Comparison of ENCODE assay signal across 12 cellular contexts in the genomic region with DNA sequence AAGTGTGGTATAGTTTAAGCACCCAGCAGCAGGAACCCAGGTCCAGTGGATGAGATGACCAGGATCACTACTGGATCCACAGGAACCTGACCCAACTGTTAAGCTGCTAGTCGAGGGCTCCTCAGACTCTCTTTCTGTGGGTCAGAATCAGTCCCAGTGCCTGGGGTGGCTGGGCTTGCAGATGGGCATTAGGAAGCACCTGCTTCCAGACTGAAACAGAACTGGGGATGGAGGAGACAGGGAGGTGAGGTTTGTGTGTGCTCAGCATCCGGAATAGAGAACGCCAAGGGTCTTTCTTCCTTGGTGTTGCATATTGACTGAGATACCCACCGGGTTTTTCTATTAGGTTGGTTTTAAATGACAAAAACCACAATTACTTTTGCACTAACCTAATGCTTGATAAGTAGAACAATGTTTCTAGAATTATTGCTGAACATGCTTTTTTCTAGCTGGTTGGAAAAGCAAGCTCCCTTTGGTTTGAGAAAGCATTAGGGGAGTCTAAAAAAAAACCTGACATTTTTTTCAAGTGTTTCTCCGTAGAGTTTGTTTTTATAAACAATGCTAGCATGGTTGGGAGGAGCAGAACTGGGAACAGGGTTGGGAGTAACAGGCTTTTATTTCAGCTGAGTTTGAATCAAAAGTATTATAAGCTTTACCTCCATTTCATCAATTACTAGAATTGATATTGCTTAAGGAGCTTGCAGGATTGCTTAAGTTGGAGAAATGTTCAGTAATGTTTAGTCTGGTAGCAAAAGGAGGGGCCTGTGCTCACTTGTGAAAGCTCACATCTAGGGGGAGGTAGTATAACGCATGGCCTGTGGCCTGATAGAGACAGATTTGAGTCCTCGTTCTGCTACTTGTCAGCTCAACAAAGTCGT. TPM values are rescaled to one million over a fixed set of nuclear protein-coding genes. Genes with fewer than 3 reads are reported as not detected.
DNase-seq lines count a peak whose midpoint lies in the region; ATAC-seq, FAIRE-seq and TF ChIP-seq lines count a peak whose summit lies in the region.
"Had no signal": no experiment of that assay in that cellular context is flagged by ENCODE, and none has a peak within 500 bp of the region (broad histone marks: within the 10 kb centered on the region; RNA-seq: fewer than 3 reads in every experiment).

No MANE protein-coding gene starts in this region.

- H3K36me3 ChIP-seq in mucosa of descending colon (ENCODE audit: low read depth): no peaks in the 10 kb centered on the region
- H3K36me3 ChIP-seq: ovary, vagina had no signal

- no peaks in the 10 kb centered on the region for H3K9me3 ChIP-seq in mucosa of descending colon
- H3K9me3 ChIP-seq: ovary, vagina had no signal

- peak; percentile 3 for TF ChIP-seq CTCF in GM10266 (IDR thresholded peaks at IDR 0.05; ENCODE audit: control insufficient read depth, insufficient read depth, low read depth, missing control alignments)
- no peak for TF ChIP-seq CTCF in fibroblast of villous mesenchyme (IDR thresholded peaks at IDR 0.05; ENCODE audit: insufficient read depth, low read depth, low read length)
- no peak for TF ChIP-seq CTCF in D721Med (IDR thresholded peaks at IDR 0.05; ENCODE audit: insufficient read depth, missing control alignments)
- TF ChIP-seq CTCF in mucosa of descending colon (IDR thresholded peaks at IDR 0.05): no peak

- intact Hi-C loops in sciatic nerve (cut with DNase I): no loop called here
- intact Hi-C loops in mucosa of descending colon (cut with DNase I, micrococcal nuclease): no loop called here

- FAIRE-seq in D721Med (lab: Jason Lieb, UNC): no peak

- H3K4me3 ChIP-seq in fibroblast of villous mesenchyme (ENCODE audit: low read depth, low read length) (no peak overlapping the region), mucosa of descending colon (no peak overlapping the region)
- H3K4me3 ChIP-seq: ovary, vagina had no signal

- no peak for DNase-seq in GM10266 (ENCODE audit: extremely low spot score)
- DNase-seq in NOMO-1 treated with DMSO at 0.1 percent for 48 hours (lab: John Stamatoyannopoulos, UW; ENCODE audit: unreplicated experiment): peak; percentile 83
- peak; percentile 71 for DNase-seq in fibroblast of villous mesenchyme (ENCODE audit: low read depth)
- DNase-seq in sciatic nerve (ENCODE audit: low spot score): no peak
- DNase-seq in DMS 273 (lab: John Stamatoyannopoulos, UW; ENCODE audit: unreplicated experiment): no peak
- no peak for DNase-seq in D721Med (ENCODE audit: insufficient read length, low spot score)
- DNase-seq in mucosa of descending colon: no peak
- DNase-seq: activated CD4-positive, alpha-beta T cell treated with anti-CD3 and anti-CD28 coated beads, Interleukin-2, amount 50 U/mL, for 1 hour; CD4-positive, alpha-beta memory T cell; ovary had no signal

- H3K4me1 ChIP-seq in mucosa of descending colon (ENCODE audit: low read depth): no peaks in the 10 kb centered on the region
- H3K4me1 ChIP-seq: vagina had no signal

- ATAC-seq in sciatic nerve: peak; percentile 45
- ATAC-seq in mucosa of descending colon: no peak
- ATAC-seq in GM18907 (IDR thresholded peaks at IDR 0.05; ENCODE audit: unreplicated experiment): no peak

RNA-seq across cellular contexts. Expression of a gene that starts 0.9 kb away (rescaled TPM):
- total RNA-seq in fibroblast of villous mesenchyme (3.9 and 5.2 TPM in 2 replicates), sciatic nerve (25.1 TPM), mucosa of descending colon (10 to 100 TPM in 1 of 3 donors, 1 to 10 TPM in 2; 1.4 to 10.9 (median 2.3) TPM)

Comparison
In these comparisons a context has a peak if more than half of its experiments do, and no peak if none do; other contexts are left out.
1. DNase-seq: peak in NOMO-1 treated with DMSO at 0.1 percent for 48 hours (single experiment) and fibroblast of villous mesenchyme (single experiment); none in GM10266 (single experiment), sciatic nerve (single experiment), DMS 273 (single experiment), D721Med (single experiment) and mucosa of descending colon (0 of 3).